In the genomic region with DNA sequence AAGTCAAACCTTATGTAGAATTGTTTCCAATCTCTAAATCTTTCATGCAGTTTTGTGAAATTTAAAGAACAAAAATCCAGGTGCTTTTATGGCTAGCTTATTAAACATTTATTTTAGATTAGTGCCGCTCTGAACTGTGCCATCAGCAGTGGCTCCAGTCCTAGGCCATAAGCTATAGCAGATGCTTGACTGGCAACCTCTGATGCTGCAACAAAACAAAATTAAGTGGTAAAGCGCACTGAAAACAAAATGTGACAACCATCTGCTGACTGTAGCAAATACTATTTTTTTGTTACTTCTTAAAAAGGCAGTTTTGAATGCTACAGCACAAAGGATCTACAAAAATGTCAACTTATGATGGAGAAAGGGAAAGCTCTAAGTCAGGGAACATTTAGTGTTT, we compare ENCODE assay signal across 28 cellular contexts.
DNase-seq lines count a peak whose midpoint lies in the region; ATAC-seq and TF ChIP-seq lines count a peak whose summit lies in the region.
"Had no signal": no experiment of that assay in that cellular context is flagged by ENCODE, and none has a peak within 500 bp of the region (broad histone marks: within the 10 kb centered on the region; RNA-seq: fewer than 3 reads in every experiment).

No MANE protein-coding gene starts in this region.

- H2BK12ac ChIP-seq in H9 (ENCODE audit: insufficient read length, low read depth, low read length): no peak overlapping the region

- no peak for TF ChIP-seq CTCF in Calu3 (IDR thresholded peaks at IDR 0.05; ENCODE audit: unreplicated experiment)
- TF ChIP-seq CTCF in H9 (conservative IDR thresholded peaks at IDR 0.05): no peak
- no peak for TF ChIP-seq CTCF in psoas muscle (IDR thresholded peaks at IDR 0.05)

- intact Hi-C loops in Calu3 (cut with micrococcal nuclease; ENCODE audit: unreplicated experiment) (no loop called here), psoas muscle (cut with DNase I) (no loop called here)

- H3K4me3 ChIP-seq in psoas muscle: no peak overlapping the region
- H3K4me3 ChIP-seq: BLaER1 treated with 17β-estradiol and CSF1 and Interleukin-3, amounts not matched to agents 10 nM and 100 nM; colonic mucosa; mucosa of descending colon; prostate gland had no signal

- no peaks in the 10 kb centered on the region for H4K20me1 ChIP-seq in H9 (ENCODE audit: control insufficient read depth, insufficient read depth, insufficient read length)
- H4K20me1 ChIP-seq: BLaER1 treated with 17β-estradiol and CSF1 and Interleukin-3, amounts not matched to agents 10 nM and 100 nM had no signal

- no peak overlapping the region for H2AK5ac ChIP-seq in H9 (ENCODE audit: insufficient read length, low read length)

- H2BK120ac ChIP-seq in H9 (ENCODE audit: low read depth, low read length, poor library complexity, severe bottlenecking): no peak overlapping the region

- CTCF ChIA-PET in Calu3 (lab: Charles Lee): no interaction called here

- WGBS in H9 (ENCODE audit: extremely low coverage, insufficient read length, low lambda C conversion rate): no CpG with 5 or more reads among the region's 2 CpGs
- WGBS in psoas muscle, 3 donors: 78 to 87% (median 78%) methylated on average over 2 of the region's 2 CpGs

- H4K91ac ChIP-seq in H9 (ENCODE audit: insufficient read length, low read depth, low read length): no peak overlapping the region

- H4K8ac ChIP-seq in H9 (replicated peaks; ENCODE audit: insufficient read length, low read depth, low read length): no peak overlapping the region

- H3K9ac ChIP-seq in H9 (ENCODE audit: extremely low read depth, insufficient read length, low read length): no peak overlapping the region
- H3K9ac ChIP-seq: BLaER1 treated with 17β-estradiol and CSF1 and Interleukin-3, amounts not matched to agents 10 nM and 100 nM had no signal

- H3K4me3 Mint-ChIP-seq in Calu3 (ENCODE audit: low read depth, unreplicated experiment): no peak overlapping the region
- H3K4me3 Mint-ChIP-seq in H9: no peak overlapping the region
- H3K4me3 Mint-ChIP-seq: activated CD8-positive, alpha-beta T cell treated with anti-CD3 and anti-CD28 coated beads, Interleukin-2, amount 10 ng/mL, durations not matched to agents 7 days and 5 days; activated naive CD4-positive, alpha-beta T cell treated with anti-CD3 and anti-CD28 coated beads, Interleukin-2, amount 50 U/mL, for 24 hours; natural killer cell; stimulated activated naive B cell treated with anti-CD40 and anti-IgM and Interleukin-4, amounts not matched to agents 10 μg/mL and 1 μg/mL and 100 μg/mL, for 72 hours; type B pancreatic cell had no signal

- peak overlapping the region; percentile 30 for H3K4me2 ChIP-seq in H9 (ENCODE audit: insufficient read depth, insufficient read length, low read length)

- H3K23me2 ChIP-seq in H9 (ENCODE audit: insufficient read length, low read depth, low read length, poor library complexity, severe bottlenecking): no peaks in the 10 kb centered on the region

- no peak overlapping the region for H2BK20ac ChIP-seq in H9 (ENCODE audit: low read depth, low read length, poor library complexity, severe bottlenecking)

- peaks cover 8% of the 10 kb centered on the region for H3K4me1 Mint-ChIP-seq in Calu3 (ENCODE audit: low read depth, unreplicated experiment)
- H3K4me1 Mint-ChIP-seq in H9: peaks cover 11 to 15% of the 10 kb centered on the region in 2 experiments
- H3K4me1 Mint-ChIP-seq: activated naive CD4-positive, alpha-beta T cell treated with anti-CD3 and anti-CD28 coated beads, Interleukin-2, amount 50 U/mL, for 24 hours; natural killer cell; stimulated activated naive B cell treated with anti-CD40 and anti-IgM and Interleukin-4, amounts not matched to agents 10 μg/mL and 1 μg/mL and 100 μg/mL, for 72 hours had no signal

- no peaks in the 10 kb centered on the region for H3K9me3 Mint-ChIP-seq in Calu3 (ENCODE audit: low read depth, unreplicated experiment)
- no peaks in the 10 kb centered on the region for H3K9me3 Mint-ChIP-seq in H9
- H3K9me3 Mint-ChIP-seq: activated naive CD4-positive, alpha-beta T cell treated with anti-CD3 and anti-CD28 coated beads, Interleukin-2, amount 50 U/mL, for 24 hours; natural killer cell; stimulated activated naive B cell treated with anti-CD40 and anti-IgM and Interleukin-4, amounts not matched to agents 10 μg/mL and 1 μg/mL and 100 μg/mL, for 72 hours; type B pancreatic cell had no signal

- DNase-seq in Calu3: no peak
- no peak for DNase-seq in H9
- peak; percentile 37 to 60 for DNase-seq in NCI-H524 (lab: John Stamatoyannopoulos, UW)
- DNase-seq in epithelial cell of prostate (ENCODE audit: low read depth, low spot score): no peak
- no peak for DNase-seq in SW 1271 (lab: John Stamatoyannopoulos, UW)
- DNase-seq in NCI-H510A (lab: John Stamatoyannopoulos, UW): no peak
- no peak for DNase-seq in psoas muscle
- DNase-seq: activated CD4-positive, alpha-beta T cell treated with anti-CD3 and anti-CD28 coated beads for 4 hours; activated CD8-positive, alpha-beta T cell treated with anti-CD3 and anti-CD28 coated beads, Interleukin-2, amount 10 ng/mL, durations not matched to agents 7 days and 5 days; activated T-cell treated with anti-CD3 and anti-CD28 coated beads for 4 hours; amniotic stem cell; colonic mucosa; effector CD8-positive, alpha-beta T cell; H7; left colon; mucosa of descending colon; natural killer cell; NCI-H146; NCI-H2227 treated with DMSO at 0.1 percent for 48 hours; occipital lobe; SIG-M5; stimulated activated naive B cell treated with anti-CD40 and anti-IgM and Interleukin-4, amounts not matched to agents 10 μg/mL and 1 μg/mL and 100 μg/mL, for 72 hours; T-helper 9 cell had no signal

- no peak overlapping the region for H3K27ac ChIP-seq in H9 (ENCODE audit: insufficient read length, low read depth, low read length)
- peak overlapping the region; percentile 68 for H3K27ac ChIP-seq in epithelial cell of prostate
- no peak overlapping the region for H3K27ac ChIP-seq in psoas muscle
- H3K27ac ChIP-seq: BLaER1 treated with 17β-estradiol and CSF1 and Interleukin-3, amounts not matched to agents 10 nM and 100 nM; colonic mucosa; prostate gland had no signal

- peak overlapping the region; percentile 42 for H3K27ac Mint-ChIP-seq in Calu3 (ENCODE audit: unreplicated experiment)
- no peak overlapping the region for H3K27ac Mint-ChIP-seq in H9
- H3K27ac Mint-ChIP-seq: activated CD8-positive, alpha-beta T cell treated with anti-CD3 and anti-CD28 coated beads, Interleukin-2, amount 10 ng/mL, durations not matched to agents 7 days and 5 days; activated naive CD4-positive, alpha-beta T cell treated with anti-CD3 and anti-CD28 coated beads, Interleukin-2, amount 50 U/mL, for 24 hours; natural killer cell; stimulated activated naive B cell treated with anti-CD40 and anti-IgM and Interleukin-4, amounts not matched to agents 10 μg/mL and 1 μg/mL and 100 μg/mL, for 72 hours; type B pancreatic cell had no signal

- H2BK5ac ChIP-seq in H9 (ENCODE audit: insufficient read length, low read length): no peak overlapping the region

- BruUV-seq in Calu3 (replicated peaks; lab: Mats Ljungman, UMichigan): no TSS peak

- H3K36me3 ChIP-seq in psoas muscle (ENCODE audit: insufficient read depth in 1 of 2, low read depth in 1 of 2): no peaks in the 10 kb centered on the region
- H3K36me3 ChIP-seq: colonic mucosa, prostate gland had no signal

- no peaks in the 10 kb centered on the region for H3K9me3 ChIP-seq in H9 (ENCODE audit: control insufficient read depth, low read depth, low read length)
- H3K9me3 ChIP-seq in psoas muscle: no peaks in the 10 kb centered on the region
- H3K9me3 ChIP-seq: BLaER1 treated with 17β-estradiol and CSF1 and Interleukin-3, amounts not matched to agents 10 nM and 100 nM; colonic mucosa; mucosa of descending colon; prostate gland had no signal

- H3K18ac ChIP-seq in H9 (ENCODE audit: insufficient read length, low read depth, low read length): no peak overlapping the region

- no peak overlapping the region for H3K14ac ChIP-seq in H9 (ENCODE audit: insufficient read depth, low read length)

- no peak overlapping the region for H2BK15ac ChIP-seq in H9 (ENCODE audit: low read depth, low read length)

- no peaks in the 10 kb centered on the region for H3K79me1 ChIP-seq in H9 (ENCODE audit: insufficient read depth, low read depth, low read length, poor library complexity, severe bottlenecking)

- H3K27me3 ChIP-seq in H9 (ENCODE audit: insufficient read depth, low read length): no peaks in the 10 kb centered on the region
- H3K27me3 ChIP-seq in psoas muscle (ENCODE audit: insufficient read depth in 3 of 3, low read length in 2 of 3): no peaks in the 10 kb centered on the region
- H3K27me3 ChIP-seq: BLaER1 treated with 17β-estradiol and CSF1 and Interleukin-3, amounts not matched to agents 10 nM and 100 nM; colonic mucosa had no signal

- H3K36me3 Mint-ChIP-seq in Calu3 (ENCODE audit: insufficient read depth, unreplicated experiment) (no peaks in the 10 kb centered on the region), H9 (ENCODE audit: insufficient read depth in 1 of 3, low read depth in 3 of 3) (peaks cover 0 to 3% (median 0%) of the 10 kb centered on the region in 3 experiments; a peak in 1 of 7 replicates)

- no peak overlapping the region for H4K5ac ChIP-seq in H9 (ENCODE audit: insufficient read length, low read depth, low read length)

- ATAC-seq in GM19463 (IDR thresholded peaks at IDR 0.05; ENCODE audit: unreplicated experiment) (no peak), psoas muscle (no peak)
- ATAC-seq: activated CD8-positive, alpha-beta T cell treated with anti-CD3 and anti-CD28 coated beads, Interleukin-2, amount 10 ng/mL, durations not matched to agents 7 days and 5 days; left colon; mucosa of descending colon; natural killer cell; stimulated activated naive B cell treated with anti-CD40 and anti-IgM and Interleukin-4, amounts not matched to agents 10 μg/mL and 1 μg/mL and 100 μg/mL, for 72 hours had no signal

- H3K79me2 ChIP-seq in H9 (ENCODE audit: insufficient read depth, low read length): no peaks in the 10 kb centered on the region

- H3K23ac ChIP-seq in H9 (ENCODE audit: insufficient read length, low read depth, low read length): no peak overlapping the region

- no peak overlapping the region for H3K56ac ChIP-seq in H9 (ENCODE audit: insufficient read length, low read depth, low read length)

- H3K4me1 ChIP-seq in H9 (ENCODE audit: insufficient read depth, low read length) (peaks cover 14% of the 10 kb centered on the region), psoas muscle (no peaks in the 10 kb centered on the region)
- H3K4me1 ChIP-seq: colonic mucosa, prostate gland had no signal

- H2AFZ ChIP-seq in H9 (ENCODE audit: low read length): no peak overlapping the region

- H3K27me3 Mint-ChIP-seq in Calu3 (ENCODE audit: unreplicated experiment): no peaks in the 10 kb centered on the region
- H3K27me3 Mint-ChIP-seq in H9 (ENCODE audit: low read depth): no peaks in the 10 kb centered on the region
- H3K27me3 Mint-ChIP-seq: activated naive CD4-positive, alpha-beta T cell treated with anti-CD3 and anti-CD28 coated beads, Interleukin-2, amount 50 U/mL, for 24 hours; stimulated activated naive B cell treated with anti-CD40 and anti-IgM and Interleukin-4, amounts not matched to agents 10 μg/mL and 1 μg/mL and 100 μg/mL, for 72 hours; type B pancreatic cell had no signal

- H3T11ph ChIP-seq in H9 (ENCODE audit: low read length): no peak overlapping the region

- H3K4ac ChIP-seq in H9 (ENCODE audit: low read depth, low read length): no peak overlapping the region

Comparison
In these comparisons a context has a peak if more than half of its experiments do, and no peak if none do; other contexts are left out.
1. DNase-seq: peak in NCI-H524 (2 of 2); none in Calu3 (single experiment), H9 (single experiment), epithelial cell of prostate (single experiment), SW 1271 (0 of 2), NCI-H510A (single experiment) and psoas muscle (0 of 2).